Comparison of ENCODE assay signal across 8 cellular contexts in the genomic region with DNA sequence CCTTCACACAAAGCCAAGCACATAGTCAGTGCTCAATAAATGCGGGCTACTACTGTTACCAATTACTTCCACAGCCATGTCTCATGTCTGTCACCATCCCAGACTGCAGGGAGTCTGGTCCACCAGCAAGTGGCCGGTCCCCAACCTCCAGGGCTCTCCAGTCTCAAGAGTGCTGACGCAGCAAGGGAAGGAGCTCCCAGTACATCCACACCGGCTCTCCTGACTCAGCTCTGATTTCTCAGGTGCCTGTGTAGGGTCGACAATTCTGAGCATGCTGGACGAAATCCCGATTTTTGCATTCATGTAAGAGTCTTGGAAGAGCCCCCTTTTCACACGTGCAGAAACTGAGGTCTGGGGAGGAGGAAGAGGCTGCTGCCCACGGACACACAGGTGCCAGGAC. TPM values are rescaled to one million over a fixed set of nuclear protein-coding genes. Genes with fewer than 3 reads are reported as not detected.
DNase-seq lines count a peak whose midpoint lies in the region; ATAC-seq and TF ChIP-seq lines count a peak whose summit lies in the region.

No MANE protein-coding gene starts in this region.

- peaks cover 11% of the 10 kb centered on the region for H3K27me3 Mint-ChIP-seq in activated T-helper 2 cell treated with anti-CD3 and anti-CD28 coated beads, Interferon-gamma antibody, Interleukin-2, Interleukin-4, amounts not matched to agents 10 μg/mL and 5 μg/mL and 100 μg/mL, durations not matched to agents 14 hours and 24 hours and 36 hours (ENCODE audit: low read depth)
- peaks cover 0 to 3% (median 0%) of the 10 kb centered on the region in 3 donors for H3K27me3 Mint-ChIP-seq in immature natural killer cell (ENCODE audit: low read depth in 3 of 3)

- H3K4me1 Mint-ChIP-seq in activated T-helper 2 cell treated with anti-CD3 and anti-CD28 coated beads, Interferon-gamma antibody, Interleukin-2, Interleukin-4, amounts not matched to agents 10 μg/mL and 5 μg/mL and 100 μg/mL, durations not matched to agents 14 hours and 24 hours and 36 hours (ENCODE audit: low read depth), result peaks cover 6% of the 10 kb centered on the region
- peaks cover 9 to 10% of the 10 kb centered on the region in 2 donors for H3K4me1 Mint-ChIP-seq in immature natural killer cell

- H3K27ac Mint-ChIP-seq in activated T-helper 2 cell treated with anti-CD3 and anti-CD28 coated beads, Interferon-gamma antibody, Interleukin-2, Interleukin-4, amounts not matched to agents 10 μg/mL and 5 μg/mL and 100 μg/mL, durations not matched to agents 14 hours and 24 hours and 36 hours, result no peak overlapping the region
- H3K27ac Mint-ChIP-seq in immature natural killer cell, result no peak overlapping the region

- ATAC-seq in left cardiac atrium, result no peak
- peak; percentile 57 for ATAC-seq in upper lobe of right lung
- ATAC-seq in heart right ventricle, result no peak
- no peak for ATAC-seq in GM21381 (IDR thresholded peaks at IDR 0.05; ENCODE audit: unreplicated experiment)

- H3K36me3 ChIP-seq in cardiac muscle cell (no peaks in the 10 kb centered on the region), upper lobe of right lung (no peaks in the 10 kb centered on the region), heart right ventricle (no peaks in the 10 kb centered on the region), MG63 (no peaks in the 10 kb centered on the region)

- H3K9me3 Mint-ChIP-seq in activated T-helper 2 cell treated with anti-CD3 and anti-CD28 coated beads, Interferon-gamma antibody, Interleukin-2, Interleukin-4, amounts not matched to agents 10 μg/mL and 5 μg/mL and 100 μg/mL, durations not matched to agents 14 hours and 24 hours and 36 hours, result no peaks in the 10 kb centered on the region
- no peaks in the 10 kb centered on the region for H3K9me3 Mint-ChIP-seq in immature natural killer cell

- TF ChIP-seq CTCF in cardiac muscle cell (IDR thresholded peaks at IDR 0.05; ENCODE audit: low read depth, low read length) (no peak), upper lobe of right lung (IDR thresholded peaks at IDR 0.05) (no peak), heart right ventricle (IDR thresholded peaks at IDR 0.05) (no peak)

- H3K27me3 ChIP-seq in cardiac muscle cell, result peaks cover 56% of the 10 kb centered on the region
- H3K27me3 ChIP-seq in upper lobe of right lung, result peaks cover 11% of the 10 kb centered on the region
- peaks cover 0 to 66% (median 38%) of the 10 kb centered on the region in 7 donors for H3K27me3 ChIP-seq in heart right ventricle
- H3K27me3 ChIP-seq in MG63, result peaks cover 15% of the 10 kb centered on the region

- no peaks in the 10 kb centered on the region for H3K36me3 Mint-ChIP-seq in activated T-helper 2 cell treated with anti-CD3 and anti-CD28 coated beads, Interferon-gamma antibody, Interleukin-2, Interleukin-4, amounts not matched to agents 10 μg/mL and 5 μg/mL and 100 μg/mL, durations not matched to agents 14 hours and 24 hours and 36 hours (ENCODE audit: low read depth)
- H3K36me3 Mint-ChIP-seq in immature natural killer cell, result no peaks in the 10 kb centered on the region

- no peak overlapping the region for H3K27ac ChIP-seq in cardiac muscle cell
- no peak overlapping the region for H3K27ac ChIP-seq in upper lobe of right lung
- no peak overlapping the region for H3K27ac ChIP-seq in heart right ventricle

- intact Hi-C loops in left cardiac atrium (cut with DNase I), result no loop called here
- intact Hi-C loops in activated T-helper 2 cell treated with anti-CD3 and anti-CD28 coated beads, Interferon-gamma antibody, Interleukin-2, Interleukin-4, amounts not matched to agents 10 μg/mL and 5 μg/mL and 100 μg/mL, durations not matched to agents 14 hours and 24 hours and 36 hours (cut with micrococcal nuclease), result no loop called here
- intact Hi-C loops in upper lobe of right lung (cut with DNase I), result no loop called here
- intact Hi-C loops in heart right ventricle (cut with DNase I), result no loop called here

- H3K4me3 Mint-ChIP-seq in activated T-helper 2 cell treated with anti-CD3 and anti-CD28 coated beads, Interferon-gamma antibody, Interleukin-2, Interleukin-4, amounts not matched to agents 10 μg/mL and 5 μg/mL and 100 μg/mL, durations not matched to agents 14 hours and 24 hours and 36 hours (ENCODE audit: low read depth), result peak overlapping the region; percentile 56
- peak overlapping the region; percentile 10 to 55 (median 36) for H3K4me3 Mint-ChIP-seq in immature natural killer cell

- H3K4me1 ChIP-seq in cardiac muscle cell (ENCODE audit: low read depth), result no peaks in the 10 kb centered on the region
- peaks cover 4% of the 10 kb centered on the region for H3K4me1 ChIP-seq in upper lobe of right lung
- H3K4me1 ChIP-seq in heart right ventricle, result peaks cover 0 to 11% (median 8%) of the 10 kb centered on the region in 9 donors

- DNase-seq in cardiac muscle cell (ENCODE audit: low read depth in 1 of 2, low spot score in 1 of 2) (peak in 1 of 2 donors; percentile 53), left cardiac atrium (no peak), immature natural killer cell (no peak), upper lobe of right lung (no peak), heart right ventricle (no peak), MG63 (no peak)
- DNase-seq in activated T-helper 2 cell treated with anti-CD3 and anti-CD28 coated beads, Interferon-gamma antibody, Interleukin-2, Interleukin-4, amounts not matched to agents 10 μg/mL and 5 μg/mL and 100 μg/mL, durations not matched to agents 14 hours and 24 hours and 36 hours (ENCODE audit: low spot score), result no peak

- H3K4me3 ChIP-seq in cardiac muscle cell (peak overlapping the region; percentile 14), upper lobe of right lung (no peak overlapping the region), heart right ventricle (peak overlapping the region in 1 of 10 donors; percentile 31), MG63 (no peak overlapping the region; the same call in 1 of the 2 replicates)

- WGBS in heart right ventricle, 2 donors, result 25 to 34% methylated on average over 9 of the region's 9 CpGs

- H3K9me3 ChIP-seq in cardiac muscle cell (ENCODE audit: low read depth) (no peaks in the 10 kb centered on the region), upper lobe of right lung (no peaks in the 10 kb centered on the region), heart right ventricle (no peaks in the 10 kb centered on the region), MG63 (no peaks in the 10 kb centered on the region)

RNA-seq across cellular contexts. Expression of a gene that starts 10.3 kb away (rescaled TPM):
- total RNA-seq in cardiac muscle cell (0.88 and 1.8 TPM in 2 replicates), left cardiac atrium (under 1 TPM; 0.31 to 0.41 TPM), upper lobe of right lung (0.46 TPM), heart right ventricle (under 1 TPM in 7 of 10 donors, not detected in 3; 0.12 to 0.60 (median 0.18) TPM)
- polyA plus RNA-seq in cardiac muscle cell (2.0 and 2.4 TPM in 2 replicates), immature natural killer cell (under 1 TPM in 1 of 3 donors, not detected in 2; 0.64 TPM), heart right ventricle (under 1 TPM; 0.07 to 0.14 TPM)
- total RNA-seq in activated T-helper 2 cell treated with anti-CD3 and anti-CD28 coated beads, Interferon-gamma antibody, Interleukin-2, Interleukin-4, amounts not matched to agents 10 μg/mL and 5 μg/mL and 100 μg/mL, durations not matched to agents 14 hours and 24 hours and 36 hours, result 7.0 and 7.5 TPM in 2 replicates
- not detected in 2 replicates for total RNA-seq in MG63 (2014; rRNA removed; shearing (Covaris generic); ENCODE audit: low replicate concordance)

RNA-seq across cellular contexts. Expression of a gene that starts 31.4 kb away (rescaled TPM):
- total RNA-seq in cardiac muscle cell, result not detected in 2 replicates
- 0.32 TPM in 1 of 2 replicates, not detected in the other for polyA plus RNA-seq in cardiac muscle cell
- total RNA-seq in left cardiac atrium, result not detected
- not detected in 2 replicates for total RNA-seq in activated T-helper 2 cell treated with anti-CD3 and anti-CD28 coated beads, Interferon-gamma antibody, Interleukin-2, Interleukin-4, amounts not matched to agents 10 μg/mL and 5 μg/mL and 100 μg/mL, durations not matched to agents 14 hours and 24 hours and 36 hours
- polyA plus RNA-seq in immature natural killer cell, result not detected
- total RNA-seq in upper lobe of right lung, result not detected
- total RNA-seq in heart right ventricle, result not detected
- polyA plus RNA-seq in heart right ventricle, result not detected
- not detected in 2 replicates for total RNA-seq in MG63 (2014; rRNA removed; shearing (Covaris generic); ENCODE audit: low replicate concordance)
